13 cellular contexts compared by ENCODE assay signal in the genomic region with DNA sequence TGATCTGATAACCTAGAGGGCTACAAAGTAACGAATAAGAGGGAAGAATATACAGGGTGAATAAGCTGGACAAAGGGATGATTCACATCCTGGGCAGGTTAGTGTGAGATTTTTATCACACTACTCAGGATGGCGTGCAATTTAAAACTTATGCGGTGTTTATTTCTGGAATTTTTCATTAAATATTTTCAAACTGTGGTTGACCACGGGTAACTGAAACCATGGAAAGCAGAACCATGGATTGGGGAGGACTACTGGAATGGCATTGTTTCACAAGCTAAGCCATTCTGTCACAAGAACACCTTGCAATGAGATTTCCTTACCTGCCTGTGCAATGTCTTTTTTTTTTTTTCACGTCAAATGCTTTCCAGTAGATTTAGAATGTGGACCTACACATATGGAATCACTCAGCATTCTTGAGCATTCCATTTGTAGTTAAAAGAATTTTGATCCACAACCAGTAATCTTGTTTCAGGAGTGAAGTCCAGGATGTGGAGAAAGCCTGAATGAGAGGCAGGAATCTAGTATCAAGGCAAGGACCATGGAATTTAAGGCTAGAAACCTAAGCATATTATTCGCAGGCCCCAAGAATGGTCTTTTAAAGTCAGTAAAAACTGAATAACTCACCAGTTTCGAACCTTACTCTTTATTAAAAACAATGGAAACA. TPM values are rescaled to one million over a fixed set of nuclear protein-coding genes. Genes with fewer than 3 reads are reported as not detected.
DNase-seq lines count a peak whose midpoint lies in the region; ATAC-seq and TF ChIP-seq lines count a peak whose summit lies in the region.
"Had no signal": no experiment of that assay in that cellular context is flagged by ENCODE, and none has a peak within 500 bp of the region (broad histone marks: within the 10 kb centered on the region; RNA-seq: fewer than 3 reads in every experiment).

No MANE protein-coding gene starts in this region.

- intact Hi-C loops in PC-3 (cut with micrococcal nuclease): loop anchor here (1.0 to 5.0 kb wide), 3 partner anchors 17 to 359 kb away; no protein-coding TSS in a partner anchor

- H3K4me3 ChIP-seq in PC-3 (ENCODE audit: low read length) (peak overlapping the region; percentile 17; the same call in 1 of the 2 replicates), BE2C (ENCODE audit: low read depth, low read length) (no peak overlapping the region)

- peak overlapping the region; percentile 73 for H3K4me2 ChIP-seq in PC-3 (ENCODE audit: low read length)

- H3K27me3 ChIP-seq in PC-3 (ENCODE audit: low read length): no peaks in the 10 kb centered on the region
- no peaks in the 10 kb centered on the region for H3K27me3 ChIP-seq in BE2C

- H3K9me3 ChIP-seq in PC-3 (ENCODE audit: low read length) (no peaks in the 10 kb centered on the region), BE2C (no peaks in the 10 kb centered on the region)
- H3K9me3 ChIP-seq: Caco-2 had no signal

- H3K27ac Mint-ChIP-seq in chondrocyte (ENCODE audit: unreplicated experiment) (peak overlapping the region; percentile 96), nephron (peak overlapping the region; percentile 54 to 70 (median 58))
- H3K27ac Mint-ChIP-seq: activated CD8-positive, alpha-beta T cell treated with anti-CD3 and anti-CD28 coated beads for 36 hours; activated naive CD8-positive, alpha-beta T cell; natural killer cell had no signal

- H3K36me3 Mint-ChIP-seq in chondrocyte (ENCODE audit: low read depth) (peaks cover 4% of the 10 kb centered on the region), nephron (ENCODE audit: low read depth) (no peaks in the 10 kb centered on the region)
- H3K36me3 Mint-ChIP-seq: natural killer cell had no signal

- H3K9ac ChIP-seq in PC-3 (ENCODE audit: low read length): peak overlapping the region; percentile 79

- no peaks in the 10 kb centered on the region for H4K20me1 ChIP-seq in PC-3 (ENCODE audit: low read length)

- no peaks in the 10 kb centered on the region for H3K27me3 Mint-ChIP-seq in chondrocyte (ENCODE audit: low read depth)
- no peaks in the 10 kb centered on the region for H3K27me3 Mint-ChIP-seq in nephron (ENCODE audit: low read depth)

- H3K4me3 Mint-ChIP-seq in chondrocyte (ENCODE audit: unreplicated experiment): no peak overlapping the region
- no peak overlapping the region for H3K4me3 Mint-ChIP-seq in nephron
- H3K4me3 Mint-ChIP-seq: activated CD8-positive, alpha-beta T cell treated with anti-CD3 and anti-CD28 coated beads for 36 hours; activated naive CD8-positive, alpha-beta T cell; natural killer cell had no signal

- peaks cover 6% of the 10 kb centered on the region for H3F3A ChIP-seq in PC-3 (ENCODE audit: low read length, unreplicated experiment)

- no TSS peak for BruUV-seq in PC-3 (replicated peaks; lab: Mats Ljungman, UMichigan)

- H3K79me2 ChIP-seq in PC-3 (ENCODE audit: low read length): no peaks in the 10 kb centered on the region

- ATAC-seq in PC-3: peak; percentile 93
- ATAC-seq: activated CD8-positive, alpha-beta T cell treated with anti-CD3 and anti-CD28 coated beads for 36 hours; natural killer cell had no signal

- POLR2A ChIA-PET in PC-3 (lab: Charles Lee; ENCODE audit: unreplicated experiment): interaction anchor here (0.7 kb wide), 1 partner anchor 18 kb away, joined by 4 read pairs; no protein-coding TSS in a partner anchor

- H3K9me3 Mint-ChIP-seq in chondrocyte (ENCODE audit: low read depth): peaks cover 5% of the 10 kb centered on the region
- H3K9me3 Mint-ChIP-seq in nephron: peaks cover 3% of the 10 kb centered on the region
- H3K9me3 Mint-ChIP-seq: activated CD8-positive, alpha-beta T cell treated with anti-CD3 and anti-CD28 coated beads for 36 hours; natural killer cell had no signal

- H3K4me1 ChIP-seq in PC-3 (ENCODE audit: insufficient read depth, low read length): peaks cover 28% of the 10 kb centered on the region
- peaks cover 6% of the 10 kb centered on the region; the same call in 1 of the 2 replicates for H3K4me1 ChIP-seq in BE2C

- H3K27ac ChIP-seq in PC-3 (ENCODE audit: low read length): peak overlapping the region; percentile 96

- CTCF ChIA-PET in PC-3 (lab: Charles Lee): no interaction called here

- peak overlapping the region; percentile 56 for H2AFZ ChIP-seq in PC-3 (ENCODE audit: low read length)

- H3K4me1 Mint-ChIP-seq in chondrocyte (ENCODE audit: low read depth) (peaks cover 40% of the 10 kb centered on the region), nephron (peaks cover 27% of the 10 kb centered on the region)
- H3K4me1 Mint-ChIP-seq: natural killer cell had no signal

- H3K36me3 ChIP-seq in PC-3 (ENCODE audit: low read depth, low read length) (no peaks in the 10 kb centered on the region), BE2C (no peaks in the 10 kb centered on the region)

- TF ChIP-seq CTCF in PC-3 (conservative IDR thresholded peaks at IDR 0.05; ENCODE audit: low read depth, low read length) (no peak), chondrocyte (IDR thresholded peaks at IDR 0.05) (no peak), nephron (IDR thresholded peaks at IDR 0.05; ENCODE audit: unreplicated experiment in 3 of 3) (no peak), BE2C (IDR thresholded peaks at IDR 0.05; ENCODE audit: low read depth, low read length) (no peak), GM20000 (IDR thresholded peaks at IDR 0.05; ENCODE audit: extremely low read depth, missing control alignments) (no peak)

- peak; percentile 87 for DNase-seq in Daoy (ENCODE audit: low read depth)
- peak; percentile 97 for DNase-seq in PC-3
- no peak for DNase-seq in chondrocyte (ENCODE audit: low spot score)
- DNase-seq in activated CD4-positive, CD25-positive, alpha-beta regulatory T cell (lab: John Stamatoyannopoulos, UW): no peak
- DNase-seq in BE2C: no peak
- DNase-seq in GM20000 (ENCODE audit: low spot score): no peak
- no peak for DNase-seq in ureter (ENCODE audit: low spot score)
- DNase-seq: activated CD8-positive, alpha-beta T cell treated with anti-CD3 and anti-CD28 coated beads for 36 hours; natural killer cell; SIG-M5 had no signal

- no peaks in the 10 kb centered on the region for H3K9me2 ChIP-seq in PC-3 (replicated peaks; ENCODE audit: low read length)

RNA-seq across cellular contexts. Expression of gene CDK15, which starts 8.0 kb away (rescaled TPM):
- 7.3 and 14.9 TPM in 2 replicates for total RNA-seq in Daoy (2014; rRNA removed; shearing (Covaris generic))
- 2.4 TPM in 1 of 2 replicates, not detected in the other for total RNA-seq in PC-3 (2014; rRNA removed)
- total RNA-seq in chondrocyte: 3.6 to 5.9 TPM (median 4.6 TPM) in 3 replicates
- polyA plus RNA-seq in BE2C (2012; ENCODE audit: insufficient read depth, insufficient read length, low read depth): 15.7 TPM
- total RNA-seq in ureter: 2.3 TPM
- total RNA-seq: activated CD8-positive, alpha-beta T cell treated with anti-CD3 and anti-CD28 coated beads for 36 hours; Caco-2 had no signal

RNA-seq across cellular contexts. Expression of gene ALS2, which starts 17.7 kb away (rescaled TPM):
- total RNA-seq in Daoy (2014; rRNA removed; shearing (Covaris generic)): 25.2 and 27.5 TPM in 2 replicates
- total RNA-seq in PC-3 (2014; rRNA removed) (20.4 and 23.8 TPM in 2 replicates), chondrocyte (28.4 to 40.3 TPM (median 30.5 TPM) in 3 replicates), ureter (16.5 TPM)
- 17.4 TPM for polyA plus RNA-seq in BE2C (2012; ENCODE audit: insufficient read depth, insufficient read length, low read depth)

Comparison
In these comparisons a context has a peak if more than half of its experiments do, and no peak if none do; other contexts are left out.
1. DNase-seq: peak in Daoy (single experiment) and PC-3 (single experiment); none in chondrocyte (single experiment), activated CD4-positive, CD25-positive, alpha-beta regulatory T cell (0 of 4), BE2C (single experiment), GM20000 (single experiment) and ureter (single experiment).